ENCODE assay signal across 8 cellular contexts in genomic region chr1:35641233-35641866, GRCh38. TPM values are rescaled to one million over a fixed set of nuclear protein-coding genes. Genes with fewer than 3 reads are reported as not detected.
A peak's percentile ranks its signal among the peaks of the same experiment; 100 is the strongest.
DNase-seq lines count a peak whose midpoint lies in the region; ATAC-seq and TF ChIP-seq lines count a peak whose summit lies in the region.

Gene PSMB2 (minus strand): TSS chr1:35641526. CDS start chr1:35641432, 94 bp downstream.

- ATAC-seq in GM21529 (IDR thresholded peaks at IDR 0.05; ENCODE audit: unreplicated experiment): peak; percentile 84
- peak; percentile 86 for ATAC-seq in PC-3

- no peaks in the 10 kb centered on the region for H3K27me3 ChIP-seq in PC-3 (ENCODE audit: low read length)

- peaks cover 22% of the 10 kb centered on the region for H3K4me1 ChIP-seq in PC-3 (ENCODE audit: insufficient read depth, low read length)

- H4K20me1 ChIP-seq in PC-3 (ENCODE audit: low read length): peaks cover 25% of the 10 kb centered on the region

- H3K4me2 ChIP-seq in PC-3 (ENCODE audit: low read length): peak within 1 kb of the TSS; percentile 79

- peak within 1 kb of the TSS; percentile 79 for H3K27ac ChIP-seq in PC-3 (ENCODE audit: low read length)

- H2AFZ ChIP-seq in PC-3 (ENCODE audit: low read length): peak within 1 kb of the TSS; percentile 74

- no peaks in the 10 kb centered on the region for H3K9me2 ChIP-seq in PC-3 (replicated peaks; ENCODE audit: low read length)

- no TSS peak for BruUV-seq in PC-3 (replicated peaks; lab: Mats Ljungman, UMichigan)

- CTCF ChIA-PET in PC-3 (lab: Charles Lee): interaction anchor here (0.6 kb wide), 1 partner anchor 74 kb away, joined by 7 read pairs; no protein-coding TSS in a partner anchor

- H3K36me3 ChIP-seq in PC-3 (ENCODE audit: low read depth, low read length): peaks cover 4% of the 10 kb centered on the region; the same call in 1 of the 2 replicates

- TF ChIP-seq CTCF in PC-3 (conservative IDR thresholded peaks at IDR 0.05; ENCODE audit: low read depth, low read length) (no peak), epithelial cell of esophagus (IDR thresholded peaks at IDR 0.05; ENCODE audit: insufficient read depth, low read depth, low read length, missing control alignments) (no peak)

- H3K79me2 ChIP-seq in PC-3 (ENCODE audit: low read length): peaks cover 49% of the 10 kb centered on the region

- DNase-seq in DMS 273 treated with DMSO at 0.1 percent for 48 hours (lab: John Stamatoyannopoulos, UW) (peak; percentile 90), PC-3 (peak; percentile 98), activated T-cell treated with anti-CD3 and anti-CD28 coated beads for 48 hours (ENCODE audit: low read depth) (peak; percentile 94), epithelial cell of esophagus (ENCODE audit: low read depth) (peak; percentile 98), middle frontal gyrus (ENCODE audit: extremely low spot score, low spot score) (peak; percentile 92)
- DNase-seq in Jurkat, Clone E6-1 (ENCODE audit: low read depth, low spot score): peak; percentile 95
- DNase-seq in stimulated activated CD8-positive, alpha-beta memory T cell treated with anti-CD3 and anti-CD28 coated beads, Interleukin-2, amount 100 ng/mL, for 1 hour (ENCODE audit: low read depth in 2 of 2): peak; percentile 91 to 98

- peak within 1 kb of the TSS; percentile 96 for H3K9ac ChIP-seq in PC-3 (ENCODE audit: low read length)

- POLR2A ChIA-PET in PC-3 (lab: Charles Lee; ENCODE audit: unreplicated experiment): no interaction called here

- no peaks in the 10 kb centered on the region for H3K9me3 ChIP-seq in PC-3 (ENCODE audit: low read length)

- peak within 1 kb of the TSS; percentile 92 for H3K4me3 ChIP-seq in Jurkat, Clone E6-1 (ENCODE audit: low read length)
- peak within 1 kb of the TSS; percentile 95 for H3K4me3 ChIP-seq in PC-3 (ENCODE audit: low read length)
- peak within 1 kb of the TSS; percentile 96 for H3K4me3 ChIP-seq in epithelial cell of esophagus (ENCODE audit: low read length)

- no peaks in the 10 kb centered on the region for H3F3A ChIP-seq in PC-3 (ENCODE audit: low read length, unreplicated experiment)

- intact Hi-C loops in PC-3 (cut with micrococcal nuclease): loop anchor here (5.0 kb wide), 2 partner anchors 76 to 131 kb away; partner anchors contain the start of gene C1orf216

RNA-seq across cellular contexts. Expression of gene PSMB2, which starts in this region (rescaled TPM):
- 94.9 TPM for polyA plus RNA-seq in Jurkat, Clone E6-1 (2012; ENCODE audit: insufficient read depth, insufficient read length)
- total RNA-seq in PC-3 (2014; rRNA removed): 61.2 and 88.7 TPM in 2 replicates

Comparison
In these comparisons a context has a peak if more than half of its experiments do, and no peak if none do; other contexts are left out.
1. Peak in every context shown above with its lines: DNase-seq, ATAC-seq, H3K4me3 ChIP-seq and H3K27ac ChIP-seq.